Comparison of ENCODE assay signal across 13 cellular contexts in genomic region chr7:135771961-135772638, GRCh38. TPM values are rescaled to one million over a fixed set of nuclear protein-coding genes. Genes with fewer than 3 reads are reported as not detected.
DNase-seq lines count a peak whose midpoint lies in the region; ATAC-seq, FAIRE-seq and TF ChIP-seq lines count a peak whose summit lies in the region.
"Had no signal": no experiment of that assay in that cellular context is flagged by ENCODE, and none has a peak within 500 bp of the region (broad histone marks: within the 10 kb centered on the region; RNA-seq: fewer than 3 reads in every experiment).

No MANE protein-coding gene starts in this region.

- H3K36me3 Mint-ChIP-seq in nephron (ENCODE audit: low read depth), result no peaks in the 10 kb centered on the region

- peaks cover 0 to 10% (median 0%) of the 10 kb centered on the region in 4 experiments; a peak in 2 of 7 replicates for H3K4me1 ChIP-seq in H1 (replicated peaks in 1 of 4; ENCODE audit: control insufficient read depth in 3 of 4, insufficient read depth in 4 of 4, low read length in 3 of 4)

- no peak overlapping the region for H3K4me3 Mint-ChIP-seq in nephron

- no peak overlapping the region for H4K5ac ChIP-seq in H1 (ENCODE audit: insufficient read length, low read depth, low read length)

- 0 out of 2 replicates have a peak overlapping the region, but pooled peaks have one; percentile 27 for H2AFZ ChIP-seq in H1 (ENCODE audit: low read length)

- TF ChIP-seq CTCF in NB4 (IDR thresholded peaks at IDR 0.05; ENCODE audit: low read depth, low read length) (no peak), H1 (IDR thresholded peaks at IDR 0.05; ENCODE audit: control extremely low read depth in 1 of 3, insufficient read depth in 1 of 3, low read depth in 1 of 3, low read length in 3 of 3) (no peak), nephron (IDR thresholded peaks at IDR 0.05; ENCODE audit: unreplicated experiment in 3 of 3) (no peak)

- H3K4me3 ChIP-seq in NB4 (ENCODE audit: low read depth, low read length), result no peak overlapping the region
- no peak overlapping the region for H3K4me3 ChIP-seq in H1 (ENCODE audit: extremely low read depth in 1 of 4, insufficient read depth in 2 of 4, low read depth in 3 of 4, low read length in 4 of 4)

- H3K4me1 Mint-ChIP-seq in nephron, result peaks cover 30% of the 10 kb centered on the region

- no peak overlapping the region for H2BK15ac ChIP-seq in H1 (ENCODE audit: low read length)

- no peaks in the 10 kb centered on the region for H3K79me2 ChIP-seq in H1 (ENCODE audit: control insufficient read depth in 1 of 2, insufficient read depth in 2 of 2, low read length in 2 of 2)

- peak overlapping the region; percentile 10 to 74 (median 47) for H3K27ac Mint-ChIP-seq in nephron

- no peak overlapping the region for H3K14ac ChIP-seq in H1 (ENCODE audit: insufficient read length)

- no peak overlapping the region for H3K23ac ChIP-seq in H1 (ENCODE audit: insufficient read length)

- no peak for TF ChIP-seq RAD21 in H1 (IDR thresholded peaks at IDR 0.05 in 1 of 2, conservative IDR thresholded peaks at IDR 0.05 in 1 of 2; ENCODE audit: low read depth in 2 of 2, low read length in 2 of 2)

- no peak overlapping the region for H3K4ac ChIP-seq in H1 (replicated peaks; ENCODE audit: insufficient read length, low read depth, low read length)

- no peak overlapping the region for H2BK12ac ChIP-seq in H1 (ENCODE audit: low read depth, low read length)

- no peak overlapping the region for H2BK20ac ChIP-seq in H1 (ENCODE audit: low read length)

- no peaks in the 10 kb centered on the region for H3K36me3 ChIP-seq in H1 (ENCODE audit: control insufficient read depth in 2 of 4, insufficient read depth in 4 of 4, low read length in 3 of 4)

- TF ChIP-seq POLR2A in NB4 (IDR thresholded peaks at IDR 0.05; ENCODE audit: extremely low read depth, insufficient read length), result no peak
- no peak for TF ChIP-seq POLR2A in H1 (IDR thresholded peaks at IDR 0.05; ENCODE audit: control extremely low read depth in 1 of 2, low read depth in 2 of 2, low read length in 2 of 2)

- H2AK5ac ChIP-seq in H1 (ENCODE audit: low read depth, low read length), result no peak overlapping the region

- peaks cover 3% of the 10 kb centered on the region for H3K27me3 Mint-ChIP-seq in nephron (ENCODE audit: low read depth)

- H3K79me1 ChIP-seq in H1 (ENCODE audit: low read depth, low read length), result no peaks in the 10 kb centered on the region

- no peak overlapping the region for H4K8ac ChIP-seq in H1 (ENCODE audit: extremely low read depth, insufficient read depth, low read length)

- no peaks in the 10 kb centered on the region for H4K20me1 ChIP-seq in H1 (replicated peaks in 1 of 2; ENCODE audit: control insufficient read depth in 1 of 2, insufficient read depth in 2 of 2, low read length in 2 of 2)

- H2BK120ac ChIP-seq in H1 (replicated peaks; ENCODE audit: low read depth, low read length), result no peak overlapping the region

- in situ Hi-C loops in KBM-7 (cut with MboI; ENCODE audit: low pct_unique_long_range_greater_than_20kb, low sequenced_read_pairs), result no loop called here

- no peak overlapping the region for H3K4me2 ChIP-seq in H1 (ENCODE audit: insufficient read depth in 1 of 2, low read depth in 2 of 2, low read length in 2 of 2)

- no peak overlapping the region for H3K27ac ChIP-seq in H1 (ENCODE audit: low read depth, low read length)

- no peak overlapping the region for H3K56ac ChIP-seq in H1 (replicated peaks; ENCODE audit: insufficient read length, low read depth, low read length)

- H2BK5ac ChIP-seq in H1 (ENCODE audit: low read depth, low read length), result no peak overlapping the region

- H3K9ac ChIP-seq in H1 (replicated peaks in 1 of 4; ENCODE audit: extremely low read depth in 1 of 4, low read depth in 3 of 4, low read length in 3 of 4), result no peak overlapping the region

- H3K18ac ChIP-seq in H1 (ENCODE audit: extremely low read depth, low read length), result no peak overlapping the region; the same call in 1 of the 2 replicates

- H4K91ac ChIP-seq in H1 (replicated peaks; ENCODE audit: insufficient read length, low read length), result no peak overlapping the region

- no peak for FAIRE-seq in H1 (lab: Jason Lieb, UNC)
- FAIRE-seq: H54, keratinocyte had no signal

- no peaks in the 10 kb centered on the region for H3K27me3 ChIP-seq in H1 (replicated peaks in 1 of 4; ENCODE audit: control insufficient read depth in 3 of 4, extremely low read depth in 1 of 4, insufficient read depth in 3 of 4, low read length in 3 of 4)

- POLR2A ChIA-PET in H1 (lab: Charles Lee; ENCODE audit: partially characterized antibody), result interaction anchor here (0.5 kb wide), 1 partner anchor 139 kb away, joined by 3 read pairs; no protein-coding TSS in a partner anchor

- peak; percentile 58 for DNase-seq in EL
- peak; percentile 89 for DNase-seq in NB4 (ENCODE audit: low read depth)
- no peak for DNase-seq in H1 (ENCODE audit: low read depth in 1 of 2, low spot score in 2 of 2)
- DNase-seq in NOMO-1 treated with DMSO at 0.1 percent for 48 hours (lab: John Stamatoyannopoulos, UW; ENCODE audit: unreplicated experiment), result no peak
- no peak for DNase-seq in KBM-7
- no peak for DNase-seq in AG08396 (ENCODE audit: low spot score)
- DNase-seq: DMS153, NCI-H2171 had no signal

- CTCF ChIA-PET in H1 (lab: Charles Lee; ENCODE audit: partially characterized antibody), result interaction anchor here (0.9 to 5.5 kb wide), 10 partner anchors 11 to 127 kb away, joined by 3 to 26 read pairs (median 5); partner anchors contain the start of gene SLC13A4

- no peak for TF ChIP-seq EP300 in H1 (IDR thresholded peaks at IDR 0.05; ENCODE audit: borderline replicate concordance in 1 of 2, low read depth in 2 of 2, low read length in 2 of 2)

- ATAC-seq in HG03196 (IDR thresholded peaks at IDR 0.05; ENCODE audit: unreplicated experiment), result no peak

- WGBS in H1 (ENCODE audit: extremely low coverage in 1 of 2, insufficient coverage in 1 of 2, insufficient read length in 1 of 2, insufficient replicate concordance in 2 of 2, low coverage in 1 of 2, low lambda C conversion rate in 2 of 2, missing lambda C conversion rate in 1 of 2), 2 experiments, result 90% methylated on average over 4 of the region's 4 CpGs; no CpG with 5 or more reads in 1 of the 2 experiments

- peaks cover 2% of the 10 kb centered on the region for H3K9me3 Mint-ChIP-seq in nephron

- no peaks in the 10 kb centered on the region for H3K23me2 ChIP-seq in H1 (ENCODE audit: low read depth, low read length)

- no peaks in the 10 kb centered on the region for H3K9me3 ChIP-seq in H1 (ENCODE audit: insufficient read depth in 2 of 2, low read depth in 1 of 2, low read length in 1 of 2)

TF ChIP-seq in H1, 55 proteins besides CTCF, POLR2A, EP300 and RAD21 (continues in another document):
- TF ChIP-seq BCL11A (IDR thresholded peaks at IDR 0.05; ENCODE audit: low read depth in 2 of 2, low read length in 2 of 2), result no peak
- no peak for TF ChIP-seq SAP30 (IDR thresholded peaks at IDR 0.05; ENCODE audit: insufficient read depth, insufficient replicate concordance, low read length)
- no peak for TF ChIP-seq HDAC2 (IDR thresholded peaks at IDR 0.05; ENCODE audit: borderline replicate concordance in 1 of 2, low read depth in 2 of 2, low read length in 2 of 2)
- TF ChIP-seq ZNF274 (IDR thresholded peaks at IDR 0.05; ENCODE audit: borderline replicate concordance, extremely low read depth, low read length), result no peak
- TF ChIP-seq GTF2F1 (IDR thresholded peaks at IDR 0.05; ENCODE audit: borderline replicate concordance, low read depth, low read length), result no peak
- TF ChIP-seq TBP (IDR thresholded peaks at IDR 0.05; ENCODE audit: low read depth, low read length), result no peak
- no peak for TF ChIP-seq BACH1 (IDR thresholded peaks at IDR 0.05; ENCODE audit: low read length)

RNA-seq across cellular contexts. Expression of gene FAM180A, which starts 23.5 kb away (rescaled TPM):
- not detected in 2 replicates for total RNA-seq in H1 (2021; fragmentation: NEBNext Ultra II Directional; extraction: Animal tissue kit (Norgen Biotek cat#: 25700))
- not detected in 2 replicates for polyA plus RNA-seq in H1 (2011; rRNA removed)
- not detected for polyA plus RNA-seq in H1 (2011; cell fraction: cytosol; rRNA removed)
- polyA plus RNA-seq in H1 (2011; cell fraction: nucleus; rRNA removed), result not detected
- polyA plus RNA-seq in H1 (2012, experiment 1 of 2), result not detected in 4 replicates
- polyA plus RNA-seq in H1 (2012, experiment 2 of 2), result not detected
- polyA plus RNA-seq in H1 (2013, experiment 1 of 2), result not detected
- polyA plus RNA-seq in H1 (2013, experiment 2 of 2), result not detected
- polyA minus RNA-seq in H1 (2011; rRNA and poly(A)+ RNA removed), result not detected in 2 replicates
- not detected for polyA minus RNA-seq in H1 (2011; cell fraction: cytosol; rRNA and poly(A)+ RNA removed)
- polyA minus RNA-seq in H1 (2011; cell fraction: nucleus; rRNA and poly(A)+ RNA removed), result not detected
- total RNA-seq: T-helper 1 cell treated with Interleukin-12 subunit alpha and Interleukin-12 subunit beta and Interleukin-4 antibody, amounts not matched to agents 30 ng/mL and 1 ng/mL, for 36 hours had no signal

RNA-seq across cellular contexts. Expression of gene SLC13A4, which starts 44.1 kb away (rescaled TPM):
- total RNA-seq in H1 (2021; fragmentation: NEBNext Ultra II Directional; extraction: Animal tissue kit (Norgen Biotek cat#: 25700)), result 3.7 and 3.9 TPM in 2 replicates
- 5.9 and 7.5 TPM in 2 replicates for polyA plus RNA-seq in H1 (2011; rRNA removed)
- 5.9 TPM for polyA plus RNA-seq in H1 (2011; cell fraction: cytosol; rRNA removed)
- 8.6 TPM for polyA plus RNA-seq in H1 (2011; cell fraction: nucleus; rRNA removed)
- polyA plus RNA-seq in H1 (2012, experiment 1 of 2), result 5.2 to 7.9 TPM (median 6.0 TPM) in 4 replicates
- 2.0 TPM for polyA plus RNA-seq in H1 (2012, experiment 2 of 2)
- polyA plus RNA-seq in H1 (2013, experiment 1 of 2), result 5.7 TPM
- polyA plus RNA-seq in H1 (2013, experiment 2 of 2), result 5.8 TPM
- polyA minus RNA-seq in H1 (2011; rRNA and poly(A)+ RNA removed), result 7.0 and 11.1 TPM in 2 replicates
- polyA minus RNA-seq in H1 (2011; cell fraction: cytosol; rRNA and poly(A)+ RNA removed), result 2.4 TPM
- 7.2 TPM for polyA minus RNA-seq in H1 (2011; cell fraction: nucleus; rRNA and poly(A)+ RNA removed)
- total RNA-seq: T-helper 1 cell treated with Interleukin-12 subunit alpha and Interleukin-12 subunit beta and Interleukin-4 antibody, amounts not matched to agents 30 ng/mL and 1 ng/mL, for 36 hours had no signal

Comparison
In these comparisons a context has a peak if more than half of its experiments do, and no peak if none do; other contexts are left out.
1. DNase-seq: peak in EL (single experiment) and NB4 (single experiment); none in H1 (0 of 2), NOMO-1 treated with DMSO at 0.1 percent for 48 hours (single experiment), KBM-7 (single experiment) and AG08396 (single experiment).